ENCODE assay signal across 12 cellular contexts in genomic region chr4:95190751-95191436, GRCh38.
DNase-seq lines count a peak whose midpoint lies in the region; ATAC-seq and TF ChIP-seq lines count a peak whose summit lies in the region.
"Had no signal": no experiment of that assay in that cellular context is flagged by ENCODE, and none has a peak within 500 bp of the region (broad histone marks: within the 10 kb centered on the region; RNA-seq: fewer than 3 reads in every experiment).

No MANE protein-coding gene starts in this region.

- 70 to 71% methylated on average over 9 of the region's 9 CpGs for WGBS in sigmoid colon, 2 donors

- no peak overlapping the region for H3K4me3 ChIP-seq in sigmoid colon

- DNase-seq in Ammon's horn (ENCODE audit: low spot score) (peak; percentile 68), NCI-H128 (lab: John Stamatoyannopoulos, UW; ENCODE audit: unreplicated experiment) (peak; percentile 27), islet precursor cell (peak; percentile 95), Kasumi-1 (lab: John Stamatoyannopoulos, UW) (no peak), sigmoid colon (no peak)
- DNase-seq: activated CD4-positive, alpha-beta T cell treated with anti-CD3 and anti-CD28 coated beads, Interleukin-2, amount 50 U/mL, for 48 hours; activated naive CD8-positive, alpha-beta T cell treated with anti-CD3 and anti-CD28 coated beads for 36 hours; NCI-H1694 treated with DMSO at 0.1 percent for 48 hours; stimulated activated naive CD4-positive, alpha-beta T cell treated with Interleukin-2 at 50 U/mL for 16 hours had no signal

- no peaks in the 10 kb centered on the region for H3K9me3 ChIP-seq in sigmoid colon

- intact Hi-C loops in sigmoid colon (cut with DNase I) = no loop called here

- H3K36me3 ChIP-seq in sigmoid colon = no peaks in the 10 kb centered on the region

- no peak for TF ChIP-seq POLR2A in sigmoid colon (IDR thresholded peaks at IDR 0.05)

- no peaks in the 10 kb centered on the region for H3K27me3 ChIP-seq in sigmoid colon

- TF ChIP-seq EP300 in sigmoid colon (IDR thresholded peaks at IDR 0.05) = no peak

- H3K27ac ChIP-seq in VCaP (peak overlapping the region; percentile 23; the same call in 1 of the 2 replicates), sigmoid colon (no peak overlapping the region)

- ATAC-seq in HG02763 (IDR thresholded peaks at IDR 0.05; ENCODE audit: unreplicated experiment) (no peak), GM21576 (IDR thresholded peaks at IDR 0.05; ENCODE audit: unreplicated experiment) (no peak)

- peaks cover 0 to 8% (median 3%) of the 10 kb centered on the region in 4 donors for H3K4me1 ChIP-seq in sigmoid colon

- TF ChIP-seq CTCF in VCaP (conservative IDR thresholded peaks at IDR 0.05) = no peak
- no peak for TF ChIP-seq CTCF in sigmoid colon (IDR thresholded peaks at IDR 0.05)

Comparison
In these comparisons a context has a peak if more than half of its experiments do, and no peak if none do; other contexts are left out.
1. DNase-seq: peak in Ammon's horn (single experiment), NCI-H128 (single experiment) and islet precursor cell (single experiment); none in Kasumi-1 (0 of 2) and sigmoid colon (single experiment).